ENCODE assay signal across 10 cellular contexts in the genomic region with DNA sequence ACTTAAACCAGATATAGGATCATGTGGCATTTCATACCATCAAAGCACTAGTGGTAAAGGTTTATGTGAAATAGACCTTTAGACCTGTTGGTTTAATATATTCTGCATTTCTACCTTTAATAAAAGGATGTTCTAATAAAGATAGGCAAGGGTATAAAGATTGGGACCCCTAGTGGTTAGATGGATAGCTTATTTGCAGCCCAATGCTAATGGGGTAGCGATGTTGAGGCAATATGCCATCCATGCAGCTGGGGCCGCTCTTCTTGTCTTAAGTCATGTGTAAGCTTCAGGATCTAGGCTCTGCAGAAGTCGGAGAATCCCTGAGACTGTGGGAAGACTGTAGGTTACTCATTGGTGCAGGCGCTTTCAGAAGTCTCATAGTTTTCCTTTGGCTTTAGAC.
A peak's percentile ranks its signal among the peaks of the same experiment; 100 is the strongest.
DNase-seq lines count a peak whose midpoint lies in the region; ATAC-seq, FAIRE-seq and TF ChIP-seq lines count a peak whose summit lies in the region.
"Had no signal": no experiment of that assay in that cellular context is flagged by ENCODE, and none has a peak within 500 bp of the region (broad histone marks: within the 10 kb centered on the region; RNA-seq: fewer than 3 reads in every experiment).

No MANE protein-coding gene starts in this region.

- no peak for TF ChIP-seq POLR2A in K562 (conservative IDR thresholded peaks at IDR 0.05)
- no peak for TF ChIP-seq POLR2A in transverse colon (IDR thresholded peaks at IDR 0.05)
- no peak for TF ChIP-seq POLR2A in lower leg skin (IDR thresholded peaks at IDR 0.05)

- CTCF ChIA-PET in K562 (lab: Yijun Ruan, JAX; ENCODE audit: low intra/inter-chr PET ratio) = no interaction called here

- H2BK5ac ChIP-seq in neuronal stem cell (ENCODE audit: low read length) = no peak overlapping the region

- no peak overlapping the region for H3K23ac ChIP-seq in neuronal stem cell (ENCODE audit: low read depth, low read length, poor library complexity)

- H2AFZ ChIP-seq in K562 (ENCODE audit: low read depth, low read length) (no peak overlapping the region), neuronal stem cell (ENCODE audit: low read length) (no peak overlapping the region)

- no peak overlapping the region for H4K91ac ChIP-seq in neuronal stem cell (ENCODE audit: low read depth, low read length, poor library complexity)

- DNase-seq in GM12864 (ENCODE audit: low read depth) = no peak
- DNase-seq in LNCaP clone FGC (ENCODE audit: low read depth) = no peak
- DNase-seq in K562 (ENCODE audit: extremely low read depth in 1 of 4, low spot score in 3 of 4) = peak; percentile 6 to 12 (median 8)
- DNase-seq in neuronal stem cell (ENCODE audit: low spot score) = no peak
- DNase-seq in transverse colon = no peak
- no peak for DNase-seq in lower leg skin (ENCODE audit: low spot score in 2 of 2)
- no peak for DNase-seq in left ventricle myocardium inferior
- DNase-seq: NCI-H510A treated with DMSO at 0.1 percent for 48 hours had no signal

- H2BK12ac ChIP-seq in neuronal stem cell (ENCODE audit: low read length) = no peak overlapping the region

- H2BK120ac ChIP-seq in neuronal stem cell (ENCODE audit: low read depth, low read length) = no peak overlapping the region

- no peaks in the 10 kb centered on the region for H3K79me1 ChIP-seq in neuronal stem cell (ENCODE audit: low read depth, low read length)

- intact Hi-C loops in K562 (cut with micrococcal nuclease) = no loop called here
- intact Hi-C loops in transverse colon (cut with DNase I; ENCODE audit: low total_unique reads) = no loop called here
- intact Hi-C loops in lower leg skin (cut with DNase I; ENCODE audit: low total_unique reads) = no loop called here
- intact Hi-C loops in left ventricle myocardium inferior (cut with micrococcal nuclease) = no loop called here

- H3K4me1 ChIP-seq in K562 (replicated peaks in 1 of 2; ENCODE audit: control insufficient read depth in 2 of 2, insufficient read depth in 2 of 2, low read length in 2 of 2) (no peaks in the 10 kb centered on the region), neuronal stem cell (ENCODE audit: control insufficient read depth in 2 of 2, insufficient read depth in 1 of 2, low read depth in 1 of 2, low read length in 2 of 2) (no peaks in the 10 kb centered on the region), transverse colon (no peaks in the 10 kb centered on the region), left ventricle myocardium inferior (no peaks in the 10 kb centered on the region)
- H3K4me1 ChIP-seq: vagina had no signal

- H3K9me1 ChIP-seq in K562 (ENCODE audit: control insufficient read depth, insufficient read depth, low read length) = no peaks in the 10 kb centered on the region

- TF ChIP-seq RAD21 in K562 (CRISPR knock-in tag; conservative IDR thresholded peaks at IDR 0.05 in 1 of 2, IDR thresholded peaks at IDR 0.05 in 1 of 2) = no peak

- 0% methylated on average over 4 of the region's 4 CpGs for WGBS in K562 (ENCODE audit: insufficient coverage, low coverage, missing lambda C conversion rate)
- WGBS in neuronal stem cell (ENCODE audit: extremely low coverage in 2 of 2, insufficient read length in 2 of 2, insufficient replicate concordance in 1 of 2), 2 donors = no CpG with 5 or more reads among the region's 4 CpGs
- 90 to 94% methylated on average over 4 of the region's 4 CpGs for WGBS in transverse colon (ENCODE audit: low coverage in 1 of 2), 2 donors
- 88 to 89% methylated on average over 4 of the region's 4 CpGs for WGBS in lower leg skin, 2 donors

- H2AK5ac ChIP-seq in neuronal stem cell (ENCODE audit: low read depth, low read length) = no peak overlapping the region

- POLR2A ChIA-PET in K562 (lab: Yijun Ruan, JAX) = no interaction called here

- H3K27me3 ChIP-seq in K562 (ENCODE audit: control insufficient read depth in 2 of 2, insufficient read depth in 2 of 2, low read length in 2 of 2) (no peaks in the 10 kb centered on the region; a peak in 1 of 5 replicates), neuronal stem cell (ENCODE audit: control insufficient read depth in 3 of 3, insufficient read depth in 3 of 3, low read depth in 1 of 3, low read length in 3 of 3) (no peaks in the 10 kb centered on the region), transverse colon (no peaks in the 10 kb centered on the region), left ventricle myocardium inferior (ENCODE audit: low read depth) (peaks cover 28% of the 10 kb centered on the region)
- H3K27me3 ChIP-seq: vagina had no signal

- H3K9ac ChIP-seq in K562 (ENCODE audit: insufficient read depth in 1 of 2, low read depth in 2 of 2, low read length in 2 of 2) = no peak overlapping the region
- H3K9ac ChIP-seq in neuronal stem cell (ENCODE audit: low read depth, low read length, poor library complexity) = no peak overlapping the region

- H2BK15ac ChIP-seq in neuronal stem cell (ENCODE audit: low read length) = no peak overlapping the region

- H3K18ac ChIP-seq in neuronal stem cell (ENCODE audit: low read length) = peak overlapping the region; percentile 48

- H3K9me3 ChIP-seq in K562 (replicated peaks; ENCODE audit: control insufficient read depth, insufficient read depth, low read depth, low read length) (no peaks in the 10 kb centered on the region), neuronal stem cell (replicated peaks in 1 of 2; ENCODE audit: control insufficient read depth in 2 of 2, insufficient read depth in 1 of 2, low read depth in 1 of 2, low read length in 2 of 2) (no peaks in the 10 kb centered on the region), transverse colon (no peaks in the 10 kb centered on the region), left ventricle myocardium inferior (replicated peaks) (no peaks in the 10 kb centered on the region)
- H3K9me3 ChIP-seq: vagina had no signal

- H3K14ac ChIP-seq in neuronal stem cell (ENCODE audit: low read length) = no peak overlapping the region

- no peak overlapping the region for H3K4ac ChIP-seq in neuronal stem cell (ENCODE audit: low read length)

- H3K4me2 ChIP-seq in K562 (ENCODE audit: insufficient read depth, low read length) = no peak overlapping the region
- no peak overlapping the region for H3K4me2 ChIP-seq in neuronal stem cell (ENCODE audit: insufficient read depth, low read length, poor library complexity, severe bottlenecking)

- TF ChIP-seq EP300 in K562 (IDR thresholded peaks at IDR 0.05; ENCODE audit: low read length) = no peak
- no peak for TF ChIP-seq EP300 in transverse colon (IDR thresholded peaks at IDR 0.05; ENCODE audit: low read depth)

- no peak overlapping the region for H4K8ac ChIP-seq in neuronal stem cell (ENCODE audit: low read depth, low read length)

- no TSS peak for BruUV-seq in K562 (replicated peaks; lab: Mats Ljungman, UMichigan)

- no peaks in the 10 kb centered on the region for H3K36me3 ChIP-seq in K562 (ENCODE audit: control insufficient read depth, insufficient read depth, low read length)
- no peaks in the 10 kb centered on the region for H3K36me3 ChIP-seq in neuronal stem cell (replicated peaks in 1 of 2; ENCODE audit: control insufficient read depth in 2 of 2, insufficient read depth in 2 of 2, low read length in 2 of 2)
- H3K36me3 ChIP-seq in transverse colon = no peaks in the 10 kb centered on the region
- H3K36me3 ChIP-seq in left ventricle myocardium inferior = no peaks in the 10 kb centered on the region
- H3K36me3 ChIP-seq: vagina had no signal

- no peak overlapping the region for H3K4me3 ChIP-seq in GM12864 (ENCODE audit: low read depth, low read length)
- H3K4me3 ChIP-seq in LNCaP clone FGC (ENCODE audit: low read depth, low read length) = no peak overlapping the region
- no peak overlapping the region for H3K4me3 ChIP-seq in K562
- H3K4me3 ChIP-seq in neuronal stem cell (ENCODE audit: low read length in 2 of 2) = no peak overlapping the region
- H3K4me3 ChIP-seq in transverse colon = no peak overlapping the region
- H3K4me3 ChIP-seq in lower leg skin (ENCODE audit: low read depth, poor library complexity, severe bottlenecking) = no peak overlapping the region
- H3K4me3 ChIP-seq in left ventricle myocardium inferior = no peak overlapping the region
- H3K4me3 ChIP-seq: vagina had no signal

- H3K27ac ChIP-seq in K562 (ENCODE audit: extremely low read depth, low read depth, low read length) = no peak overlapping the region
- no peak overlapping the region for H3K27ac ChIP-seq in neuronal stem cell (replicated peaks; ENCODE audit: low read length)
- no peak overlapping the region for H3K27ac ChIP-seq in transverse colon
- no peak overlapping the region for H3K27ac ChIP-seq in left ventricle myocardium inferior (replicated peaks)
- H3K27ac ChIP-seq: vagina had no signal

- ATAC-seq in K562 = peak; percentile 58; the same call in 2 of the 3 replicates

- H4K20me1 ChIP-seq in K562 (replicated peaks; ENCODE audit: control insufficient read depth, insufficient read depth, low read length) = no peaks in the 10 kb centered on the region

- H3K79me2 ChIP-seq in K562 (ENCODE audit: control insufficient read depth, insufficient read depth, low read length) = no peaks in the 10 kb centered on the region

- TF ChIP-seq CTCF in GM12864 (IDR thresholded peaks at IDR 0.05; ENCODE audit: low read depth, low read length, missing control alignments) (peak; percentile 47), LNCaP clone FGC (IDR thresholded peaks at IDR 0.05; ENCODE audit: control insufficient read depth, extremely low read depth, insufficient read depth) (0 out of 2 replicates have a peak, but pooled peaks have one; percentile 5), K562 (IDR thresholded peaks at IDR 0.05 in 2 of 3, conservative IDR thresholded peaks at IDR 0.05 in 1 of 3; ENCODE audit: insufficient read depth in 2 of 3, low read depth in 1 of 3, low read length in 3 of 3) (peak; percentile 25 to 58 (median 43); a peak in 5 of 6 replicates), transverse colon (IDR thresholded peaks at IDR 0.05) (peak in 2 of 5 experiments; percentile 12 to 14), lower leg skin (IDR thresholded peaks at IDR 0.05) (no peak), left ventricle myocardium inferior (IDR thresholded peaks at IDR 0.05; ENCODE audit: borderline replicate concordance) (no peak)

- in situ Hi-C loops in K562 (cut with MboI) (no loop called here), transverse colon (cut with MboI; ENCODE audit: low pct_ligation_motif_present in 1 of 4, low pct_unique_long_range_greater_than_20kb in 1 of 4, low sequenced_read_pairs in 3 of 4) (no loop called here)

- no peak for FAIRE-seq in K562 (lab: Jason Lieb, UNC)
- FAIRE-seq: frontal cortex had no signal

TF ChIP-seq in K562, 482 proteins besides CTCF, POLR2A, EP300 and RAD21:
- TF ChIP-seq, protein P1, sequence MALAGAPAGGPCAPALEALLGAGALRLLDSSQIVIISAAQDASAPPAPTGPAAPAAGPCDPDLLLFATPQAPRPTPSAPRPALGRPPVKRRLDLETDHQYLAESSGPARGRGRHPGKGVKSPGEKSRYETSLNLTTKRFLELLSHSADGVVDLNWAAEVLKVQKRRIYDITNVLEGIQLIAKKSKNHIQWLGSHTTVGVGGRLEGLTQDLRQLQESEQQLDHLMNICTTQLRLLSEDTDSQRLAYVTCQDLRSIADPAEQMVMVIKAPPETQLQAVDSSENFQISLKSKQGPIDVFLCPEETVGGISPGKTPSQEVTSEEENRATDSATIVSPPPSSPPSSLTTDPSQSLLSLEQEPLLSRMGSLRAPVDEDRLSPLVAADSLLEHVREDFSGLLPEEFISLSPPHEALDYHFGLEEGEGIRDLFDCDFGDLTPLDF (CRISPR knock-in tag; IDR thresholded peaks at IDR 0.05) = no peak
- TF ChIP-seq KLF1 (tag; IDR thresholded peaks at IDR 0.05) = no peak
- TF ChIP-seq ZNF239 (CRISPR knock-in tag; IDR thresholded peaks at IDR 0.05) = no peak

Comparison
In these comparisons a context has a peak if more than half of its experiments do, and no peak if none do; other contexts are left out.
1. DNase-seq: peak in K562 (4 of 4); none in GM12864 (single experiment), LNCaP clone FGC (single experiment), neuronal stem cell (single experiment), transverse colon (single experiment), lower leg skin (0 of 2) and left ventricle myocardium inferior (single experiment).
2. CTCF ChIP-seq: peak in GM12864 (single experiment), LNCaP clone FGC (single experiment) and K562 (3 of 3); none in lower leg skin (0 of 3) and left ventricle myocardium inferior (single experiment).